Comparison of ENCODE assay signal across 3 cellular contexts in the genomic region with DNA sequence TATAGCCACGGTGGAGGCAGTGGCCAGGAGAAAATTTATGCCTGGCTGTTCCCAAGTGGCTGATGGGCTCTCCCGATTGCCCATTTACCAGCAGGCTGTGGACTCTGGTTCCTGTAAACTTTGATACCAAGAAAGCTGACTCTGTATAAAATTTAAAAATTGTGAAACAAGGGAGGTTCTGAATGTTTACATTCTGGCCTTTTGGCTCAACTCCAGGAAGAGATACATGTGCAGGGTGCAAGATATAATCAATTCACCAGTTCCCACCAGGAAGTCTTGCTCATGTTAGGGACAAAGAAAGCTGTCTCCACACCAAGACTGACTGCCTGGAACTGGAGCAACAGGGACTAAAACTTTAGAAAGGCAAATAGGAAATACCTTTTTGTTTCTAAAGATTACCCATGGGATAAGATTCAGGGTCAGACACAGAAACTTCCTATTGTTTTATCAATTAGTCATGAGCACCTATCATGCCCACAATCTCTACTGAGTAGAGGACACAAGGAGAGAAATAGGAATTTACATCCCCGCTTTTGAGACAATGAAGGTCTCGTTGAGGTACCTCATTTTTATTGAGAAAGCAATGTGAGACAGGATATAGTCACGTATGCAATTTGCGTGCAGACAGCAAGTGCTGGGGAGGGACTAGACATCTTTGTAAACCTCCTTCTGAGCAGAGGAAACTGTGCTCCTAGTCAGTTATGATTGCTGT.
TF ChIP-seq lines count a peak whose summit lies in the region.

No MANE protein-coding gene starts in this region.

TF ChIP-seq in liver, 16 proteins besides CTCF, POLR2A, EP300 and RAD21:
- TF ChIP-seq HNF4A (conservative IDR thresholded peaks at IDR 0.05) (peak; percentile 95 to 96), HNF4G (IDR thresholded peaks at IDR 0.05) (peak; percentile 86), EGR1 (IDR thresholded peaks at IDR 0.05; ENCODE audit: low read depth in 2 of 2) (peak in 1 of 2 donors; percentile 50), NR2F2 (IDR thresholded peaks at IDR 0.05) (peak; percentile 51), GABPA (IDR thresholded peaks at IDR 0.05 in 1 of 2, conservative IDR thresholded peaks at IDR 0.05 in 1 of 2) (no peak), SP1 (IDR thresholded peaks at IDR 0.05) (peak; percentile 85), TAF1 (conservative IDR thresholded peaks at IDR 0.05) (no peak), RXRA (IDR thresholded peaks at IDR 0.05) (peak; percentile 80 to 94), JUND (IDR thresholded peaks at IDR 0.05) (peak; percentile 70), YY1 (IDR thresholded peaks at IDR 0.05) (no peak), FOXA2 (IDR thresholded peaks at IDR 0.05) (peak; percentile 70), FOXA1 (IDR thresholded peaks at IDR 0.05) (peak; percentile 39)
- TF ChIP-seq, protein P1, sequence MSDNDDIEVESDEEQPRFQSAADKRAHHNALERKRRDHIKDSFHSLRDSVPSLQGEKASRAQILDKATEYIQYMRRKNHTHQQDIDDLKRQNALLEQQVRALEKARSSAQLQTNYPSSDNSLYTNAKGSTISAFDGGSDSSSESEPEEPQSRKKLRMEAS (IDR thresholded peaks at IDR 0.05) = peak; percentile 70
- TF ChIP-seq, protein P2, sequence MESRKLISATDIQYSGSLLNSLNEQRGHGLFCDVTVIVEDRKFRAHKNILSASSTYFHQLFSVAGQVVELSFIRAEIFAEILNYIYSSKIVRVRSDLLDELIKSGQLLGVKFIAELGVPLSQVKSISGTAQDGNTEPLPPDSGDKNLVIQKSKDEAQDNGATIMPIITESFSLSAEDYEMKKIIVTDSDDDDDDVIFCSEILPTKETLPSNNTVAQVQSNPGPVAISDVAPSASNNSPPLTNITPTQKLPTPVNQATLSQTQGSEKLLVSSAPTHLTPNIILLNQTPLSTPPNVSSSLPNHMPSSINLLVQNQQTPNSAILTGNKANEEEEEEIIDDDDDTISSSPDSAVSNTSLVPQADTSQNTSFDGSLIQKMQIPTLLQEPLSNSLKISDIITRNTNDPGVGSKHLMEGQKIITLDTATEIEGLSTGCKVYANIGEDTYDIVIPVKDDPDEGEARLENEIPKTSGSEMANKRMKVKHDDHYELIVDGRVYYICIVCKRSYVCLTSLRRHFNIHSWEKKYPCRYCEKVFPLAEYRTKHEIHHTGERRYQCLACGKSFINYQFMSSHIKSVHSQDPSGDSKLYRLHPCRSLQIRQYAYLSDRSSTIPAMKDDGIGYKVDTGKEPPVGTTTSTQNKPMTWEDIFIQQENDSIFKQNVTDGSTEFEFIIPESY (IDR thresholded peaks at IDR 0.05) = peak; percentile 67
- TF ChIP-seq, protein P3, sequence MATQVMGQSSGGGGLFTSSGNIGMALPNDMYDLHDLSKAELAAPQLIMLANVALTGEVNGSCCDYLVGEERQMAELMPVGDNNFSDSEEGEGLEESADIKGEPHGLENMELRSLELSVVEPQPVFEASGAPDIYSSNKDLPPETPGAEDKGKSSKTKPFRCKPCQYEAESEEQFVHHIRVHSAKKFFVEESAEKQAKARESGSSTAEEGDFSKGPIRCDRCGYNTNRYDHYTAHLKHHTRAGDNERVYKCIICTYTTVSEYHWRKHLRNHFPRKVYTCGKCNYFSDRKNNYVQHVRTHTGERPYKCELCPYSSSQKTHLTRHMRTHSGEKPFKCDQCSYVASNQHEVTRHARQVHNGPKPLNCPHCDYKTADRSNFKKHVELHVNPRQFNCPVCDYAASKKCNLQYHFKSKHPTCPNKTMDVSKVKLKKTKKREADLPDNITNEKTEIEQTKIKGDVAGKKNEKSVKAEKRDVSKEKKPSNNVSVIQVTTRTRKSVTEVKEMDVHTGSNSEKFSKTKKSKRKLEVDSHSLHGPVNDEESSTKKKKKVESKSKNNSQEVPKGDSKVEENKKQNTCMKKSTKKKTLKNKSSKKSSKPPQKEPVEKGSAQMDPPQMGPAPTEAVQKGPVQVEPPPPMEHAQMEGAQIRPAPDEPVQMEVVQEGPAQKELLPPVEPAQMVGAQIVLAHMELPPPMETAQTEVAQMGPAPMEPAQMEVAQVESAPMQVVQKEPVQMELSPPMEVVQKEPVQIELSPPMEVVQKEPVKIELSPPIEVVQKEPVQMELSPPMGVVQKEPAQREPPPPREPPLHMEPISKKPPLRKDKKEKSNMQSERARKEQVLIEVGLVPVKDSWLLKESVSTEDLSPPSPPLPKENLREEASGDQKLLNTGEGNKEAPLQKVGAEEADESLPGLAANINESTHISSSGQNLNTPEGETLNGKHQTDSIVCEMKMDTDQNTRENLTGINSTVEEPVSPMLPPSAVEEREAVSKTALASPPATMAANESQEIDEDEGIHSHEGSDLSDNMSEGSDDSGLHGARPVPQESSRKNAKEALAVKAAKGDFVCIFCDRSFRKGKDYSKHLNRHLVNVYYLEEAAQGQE (IDR thresholded peaks at IDR 0.05) = peak; percentile 52
- TF ChIP-seq, protein P4, sequence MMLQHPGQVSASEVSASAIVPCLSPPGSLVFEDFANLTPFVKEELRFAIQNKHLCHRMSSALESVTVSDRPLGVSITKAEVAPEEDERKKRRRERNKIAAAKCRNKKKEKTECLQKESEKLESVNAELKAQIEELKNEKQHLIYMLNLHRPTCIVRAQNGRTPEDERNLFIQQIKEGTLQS (IDR thresholded peaks at IDR 0.05) = no peak

TF ChIP-seq in HepG2, 621 proteins besides CTCF, POLR2A, EP300 and RAD21 (continues in another document):
- TF ChIP-seq KDM1A (CRISPR knock-in tag; IDR thresholded peaks at IDR 0.05) (no peak), DNMT1 (CRISPR knock-in tag; IDR thresholded peaks at IDR 0.05) (no peak), ZKSCAN1 (IDR thresholded peaks at IDR 0.05; ENCODE audit: low read length) (no peak), ZFP36L2 (CRISPR knock-in tag; IDR thresholded peaks at IDR 0.05) (no peak), MYNN (CRISPR knock-in tag; IDR thresholded peaks at IDR 0.05; ENCODE audit: low read depth) (no peak)
- TF ChIP-seq, protein P5, sequence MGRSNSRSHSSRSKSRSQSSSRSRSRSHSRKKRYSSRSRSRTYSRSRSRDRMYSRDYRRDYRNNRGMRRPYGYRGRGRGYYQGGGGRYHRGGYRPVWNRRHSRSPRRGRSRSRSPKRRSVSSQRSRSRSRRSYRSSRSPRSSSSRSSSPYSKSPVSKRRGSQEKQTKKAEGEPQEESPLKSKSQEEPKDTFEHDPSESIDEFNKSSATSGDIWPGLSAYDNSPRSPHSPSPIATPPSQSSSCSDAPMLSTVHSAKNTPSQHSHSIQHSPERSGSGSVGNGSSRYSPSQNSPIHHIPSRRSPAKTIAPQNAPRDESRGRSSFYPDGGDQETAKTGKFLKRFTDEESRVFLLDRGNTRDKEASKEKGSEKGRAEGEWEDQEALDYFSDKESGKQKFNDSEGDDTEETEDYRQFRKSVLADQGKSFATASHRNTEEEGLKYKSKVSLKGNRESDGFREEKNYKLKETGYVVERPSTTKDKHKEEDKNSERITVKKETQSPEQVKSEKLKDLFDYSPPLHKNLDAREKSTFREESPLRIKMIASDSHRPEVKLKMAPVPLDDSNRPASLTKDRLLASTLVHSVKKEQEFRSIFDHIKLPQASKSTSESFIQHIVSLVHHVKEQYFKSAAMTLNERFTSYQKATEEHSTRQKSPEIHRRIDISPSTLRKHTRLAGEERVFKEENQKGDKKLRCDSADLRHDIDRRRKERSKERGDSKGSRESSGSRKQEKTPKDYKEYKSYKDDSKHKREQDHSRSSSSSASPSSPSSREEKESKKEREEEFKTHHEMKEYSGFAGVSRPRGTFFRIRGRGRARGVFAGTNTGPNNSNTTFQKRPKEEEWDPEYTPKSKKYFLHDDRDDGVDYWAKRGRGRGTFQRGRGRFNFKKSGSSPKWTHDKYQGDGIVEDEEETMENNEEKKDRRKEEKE (IDR thresholded peaks at IDR 0.05) = no peak
- TF ChIP-seq, protein P6, sequence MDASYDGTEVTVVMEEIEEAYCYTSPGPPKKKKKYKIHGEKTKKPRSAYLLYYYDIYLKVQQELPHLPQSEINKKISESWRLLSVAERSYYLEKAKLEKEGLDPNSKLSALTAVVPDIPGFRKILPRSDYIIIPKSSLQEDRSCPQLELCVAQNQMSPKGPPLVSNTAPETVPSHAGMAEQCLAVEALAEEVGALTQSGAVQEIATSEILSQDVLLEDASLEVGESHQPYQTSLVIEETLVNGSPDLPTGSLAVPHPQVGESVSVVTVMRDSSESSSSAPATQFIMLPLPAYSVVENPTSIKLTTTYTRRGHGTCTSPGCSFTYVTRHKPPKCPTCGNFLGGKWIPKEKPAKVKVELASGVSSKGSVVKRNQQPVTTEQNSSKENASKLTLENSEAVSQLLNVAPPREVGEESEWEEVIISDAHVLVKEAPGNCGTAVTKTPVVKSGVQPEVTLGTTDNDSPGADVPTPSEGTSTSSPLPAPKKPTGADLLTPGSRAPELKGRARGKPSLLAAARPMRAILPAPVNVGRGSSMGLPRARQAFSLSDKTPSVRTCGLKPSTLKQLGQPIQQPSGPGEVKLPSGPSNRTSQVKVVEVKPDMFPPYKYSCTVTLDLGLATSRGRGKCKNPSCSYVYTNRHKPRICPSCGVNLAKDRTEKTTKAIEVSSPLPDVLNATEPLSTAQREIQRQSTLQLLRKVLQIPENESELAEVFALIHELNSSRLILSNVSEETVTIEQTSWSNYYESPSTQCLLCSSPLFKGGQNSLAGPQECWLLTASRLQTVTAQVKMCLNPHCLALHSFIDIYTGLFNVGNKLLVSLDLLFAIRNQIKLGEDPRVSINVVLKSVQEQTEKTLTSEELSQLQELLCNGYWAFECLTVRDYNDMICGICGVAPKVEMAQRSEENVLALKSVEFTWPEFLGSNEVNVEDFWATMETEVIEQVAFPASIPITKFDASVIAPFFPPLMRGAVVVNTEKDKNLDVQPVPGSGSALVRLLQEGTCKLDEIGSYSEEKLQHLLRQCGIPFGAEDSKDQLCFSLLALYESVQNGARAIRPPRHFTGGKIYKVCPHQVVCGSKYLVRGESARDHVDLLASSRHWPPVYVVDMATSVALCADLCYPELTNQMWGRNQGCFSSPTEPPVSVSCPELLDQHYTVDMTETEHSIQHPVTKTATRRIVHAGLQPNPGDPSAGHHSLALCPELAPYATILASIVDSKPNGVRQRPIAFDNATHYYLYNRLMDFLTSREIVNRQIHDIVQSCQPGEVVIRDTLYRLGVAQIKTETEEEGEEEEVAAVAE (CRISPR knock-in tag; IDR thresholded peaks at IDR 0.05; ENCODE audit: borderline replicate concordance) = no peak

TF ChIP-seq in H1, 55 proteins besides CTCF, POLR2A, EP300 and RAD21:
- TF ChIP-seq CREB1 (IDR thresholded peaks at IDR 0.05) = no peak
- TF ChIP-seq RBBP5 (IDR thresholded peaks at IDR 0.05; ENCODE audit: borderline replicate concordance, low read depth, low read length) = no peak
- TF ChIP-seq, protein P7, sequence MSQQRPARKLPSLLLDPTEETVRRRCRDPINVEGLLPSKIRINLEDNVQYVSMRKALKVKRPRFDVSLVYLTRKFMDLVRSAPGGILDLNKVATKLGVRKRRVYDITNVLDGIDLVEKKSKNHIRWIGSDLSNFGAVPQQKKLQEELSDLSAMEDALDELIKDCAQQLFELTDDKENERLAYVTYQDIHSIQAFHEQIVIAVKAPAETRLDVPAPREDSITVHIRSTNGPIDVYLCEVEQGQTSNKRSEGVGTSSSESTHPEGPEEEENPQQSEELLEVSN (IDR thresholded peaks at IDR 0.05) = no peak
- TF ChIP-seq ASH2L (IDR thresholded peaks at IDR 0.05; ENCODE audit: low read length) = no peak
- TF ChIP-seq GTF2F1 (IDR thresholded peaks at IDR 0.05; ENCODE audit: borderline replicate concordance, low read depth, low read length) = no peak
- TF ChIP-seq BRCA1 (IDR thresholded peaks at IDR 0.05; ENCODE audit: low read depth, low read length) = no peak
- TF ChIP-seq TAF1 (IDR thresholded peaks at IDR 0.05; ENCODE audit: low read depth, low read length) = no peak
- no peak for TF ChIP-seq POU5F1 (IDR thresholded peaks at IDR 0.05; ENCODE audit: low read depth, low read length)
- no peak for TF ChIP-seq CBX8 (IDR thresholded peaks at IDR 0.05; ENCODE audit: borderline replicate concordance, low read depth, low read length)
- TF ChIP-seq, protein P1 (IDR thresholded peaks at IDR 0.05) = no peak
- TF ChIP-seq TCF12 (IDR thresholded peaks at IDR 0.05; ENCODE audit: low read depth, low read length) = no peak
TF ChIP-seq in H1: peak in this region for 0.
